8 cellular contexts compared by ENCODE assay signal in the genomic region with DNA sequence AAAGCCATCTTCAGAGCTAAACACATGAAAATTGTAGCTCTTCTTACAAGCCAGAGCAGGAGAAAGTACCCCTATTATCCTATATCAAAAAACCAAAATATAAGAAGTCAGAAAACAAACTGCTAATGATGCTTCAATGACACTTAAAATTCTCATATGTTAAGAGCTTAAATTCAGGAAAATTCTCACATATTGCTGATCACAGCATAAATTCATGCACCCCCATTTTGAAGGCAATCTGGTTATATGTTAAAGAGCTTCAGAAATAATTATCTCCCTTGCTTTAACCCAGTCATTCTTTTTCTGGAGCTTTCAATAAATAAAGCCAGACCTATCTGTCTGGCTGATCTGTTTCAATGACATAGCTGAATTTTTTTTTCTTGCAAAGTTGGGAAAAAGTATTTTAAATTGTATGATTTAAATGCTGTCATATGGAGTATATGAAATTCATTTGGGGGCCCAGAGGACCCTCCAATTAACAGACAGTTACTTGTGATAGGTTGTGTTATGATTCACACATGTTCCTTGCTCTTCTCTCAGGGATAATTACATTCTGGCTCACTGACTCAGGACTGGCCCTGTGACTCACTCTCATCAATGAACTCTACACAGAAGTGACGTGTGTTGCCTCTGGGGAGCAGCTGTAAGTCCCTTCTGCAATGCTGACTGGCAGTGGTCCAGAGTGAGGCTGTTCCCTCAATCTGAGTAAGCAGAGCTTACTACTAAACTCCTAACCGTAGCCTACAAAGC.
A peak's percentile ranks its signal among the peaks of the same experiment; 100 is the strongest.
DNase-seq lines count a peak whose midpoint lies in the region; ATAC-seq and TF ChIP-seq lines count a peak whose summit lies in the region.

No MANE protein-coding gene starts in this region.

- in situ Hi-C loops in brain microvascular endothelial cell (cut with HindIII; ENCODE audit: low pct_ligation_motif_present, low sequenced_read_pairs), result no loop called here

- no peaks in the 10 kb centered on the region for H3K9me3 ChIP-seq in suprapubic skin

- no peak for TF ChIP-seq POLR2A in suprapubic skin (IDR thresholded peaks at IDR 0.05)

- TF ChIP-seq EP300 in suprapubic skin (IDR thresholded peaks at IDR 0.05), result no peak

- H3K27ac ChIP-seq in brain microvascular endothelial cell (peak overlapping the region; percentile 93), suprapubic skin (no peak overlapping the region)

- WGBS in suprapubic skin, result 14% methylated on average over 2 of the region's 2 CpGs

- TF ChIP-seq CTCF in brain microvascular endothelial cell (IDR thresholded peaks at IDR 0.05; ENCODE audit: low read depth, low read length, missing control alignments) (no peak), kidney epithelial cell (IDR thresholded peaks at IDR 0.05; ENCODE audit: insufficient read depth, low read length, poor library complexity, severe bottlenecking) (no peak), suprapubic skin (IDR thresholded peaks at IDR 0.05) (no peak)

- DNase-seq in AML-193 (lab: John Stamatoyannopoulos, UW), result peak; percentile 79 to 86
- peak; percentile 28 for DNase-seq in NCI-H524 treated with DMSO at 0.1 percent for 48 hours (lab: John Stamatoyannopoulos, UW)
- DNase-seq in brain microvascular endothelial cell, result peak; percentile 100
- DNase-seq in kidney epithelial cell (ENCODE audit: low read depth), result peak; percentile 100
- peak; percentile 93 to 96 for DNase-seq in suprapubic skin (ENCODE audit: low spot score in 2 of 2)
- no peak for DNase-seq in stimulated activated CD4-positive, alpha-beta T cell treated with anti-CD3 and anti-CD28 coated beads, Interleukin-12 subunit alpha, Interleukin-12 subunit beta, amount 100 ng/mL, for 4 hours

- H3K27me3 ChIP-seq in brain microvascular endothelial cell (replicated peaks), result no peaks in the 10 kb centered on the region
- no peaks in the 10 kb centered on the region for H3K27me3 ChIP-seq in kidney epithelial cell (ENCODE audit: control insufficient read depth, insufficient read depth, low read length)
- no peaks in the 10 kb centered on the region for H3K27me3 ChIP-seq in suprapubic skin

- no peaks in the 10 kb centered on the region for H3K36me3 ChIP-seq in brain microvascular endothelial cell (replicated peaks)
- no peaks in the 10 kb centered on the region for H3K36me3 ChIP-seq in kidney epithelial cell (ENCODE audit: control insufficient read depth, insufficient read depth, low read length)
- no peaks in the 10 kb centered on the region for H3K36me3 ChIP-seq in suprapubic skin

- peaks cover 20% of the 10 kb centered on the region for H3K4me1 ChIP-seq in suprapubic skin

- ATAC-seq in GM19351 (IDR thresholded peaks at IDR 0.05; ENCODE audit: unreplicated experiment), result peak; percentile 94
- peak; percentile 93 for ATAC-seq in HG03469 (IDR thresholded peaks at IDR 0.05; ENCODE audit: unreplicated experiment)

- no peak overlapping the region for H3K4me3 ChIP-seq in brain microvascular endothelial cell (ENCODE audit: low read depth, low read length)
- H3K4me3 ChIP-seq in kidney epithelial cell (ENCODE audit: low read depth, low read length), result no peak overlapping the region
- no peak overlapping the region for H3K4me3 ChIP-seq in suprapubic skin
